In genomic region chr1:40313958-40314720, GRCh38 we compare ENCODE assay signal across 13 cellular contexts. TPM values are rescaled to one million over a fixed set of nuclear protein-coding genes. Genes with fewer than 3 reads are reported as not detected.
A peak's percentile ranks its signal among the peaks of the same experiment; 100 is the strongest.
DNase-seq lines count a peak whose midpoint lies in the region; ATAC-seq and TF ChIP-seq lines count a peak whose summit lies in the region.
"Had no signal": no experiment of that assay in that cellular context is flagged by ENCODE, and none has a peak within 500 bp of the region (broad histone marks: within the 10 kb centered on the region; RNA-seq: fewer than 3 reads in every experiment).

No MANE protein-coding gene starts in this region.

- DNase-seq in T-helper 2 cell treated with Interferon-gamma antibody and Interleukin-4, amounts not matched to agents 5 μg/mL and 100 μg/mL, for 36 hours (ENCODE audit: low spot score): no peak
- DNase-seq in T-helper 2 cell: no peak
- DNase-seq in activated B cell treated with CpG ODN at 0.5 μM for 24 hours: no peak
- no peak for DNase-seq in stimulated activated effector memory CD8-positive, alpha-beta T cell treated with anti-CD3 and anti-CD28 coated beads, Interleukin-12 subunit alpha, Interleukin-12 subunit beta, amount 100 ng/mL, for 72 hours (ENCODE audit: low spot score in 2 of 2)
- no peak for DNase-seq in LoVo (ENCODE audit: low spot score)
- no peak for DNase-seq in NCI-H2227 (lab: John Stamatoyannopoulos, UW; ENCODE audit: unreplicated experiment)
- DNase-seq in DMS79 (lab: John Stamatoyannopoulos, UW): no peak
- DNase-seq: activated CD4-positive, alpha-beta T cell treated with anti-CD3 and anti-CD28 coated beads, Interleukin-2, amount 50 U/mL, for 1 hour; NCI-H1105 treated with DMSO at 0.1 percent for 48 hours; NCI-H748 treated with DMSO at 0.1 percent for 48 hours; SIG-M5 had no signal

- H3K36me3 ChIP-seq in iPS-20b (ENCODE audit: insufficient read depth, low read depth, low read length): no peaks in the 10 kb centered on the region
- H3K36me3 ChIP-seq: adrenal gland had no signal

- POLR2A ChIA-PET in activated B cell treated with CpG ODN at 0.5 μM for 24 hours (lab: Charles Lee): interaction anchor here (0.5 to 5.9 kb wide), 23 partner anchors 9 to 218 kb away, joined by 3 to 51 read pairs (median 5); partner anchors contain the start of genes RLF, SMAP2, ZFP69B and ZMPSTE24

- no peak for TF ChIP-seq CTCF in activated B cell treated with CpG ODN at 0.5 μM for 24 hours (IDR thresholded peaks at IDR 0.05)

- H3K4me1 Mint-ChIP-seq in T-helper 2 cell treated with Interferon-gamma antibody and Interleukin-4, amounts not matched to agents 5 μg/mL and 100 μg/mL, for 36 hours (ENCODE audit: low read depth): peaks cover 35% of the 10 kb centered on the region
- peaks cover 53% of the 10 kb centered on the region for H3K4me1 Mint-ChIP-seq in activated B cell treated with CpG ODN at 0.5 μM for 24 hours
- H3K4me1 Mint-ChIP-seq in stimulated activated effector memory CD8-positive, alpha-beta T cell treated with anti-CD3 and anti-CD28 coated beads, Interleukin-12 subunit alpha, Interleukin-12 subunit beta, amount 100 ng/mL, for 72 hours: peaks cover 38% of the 10 kb centered on the region

- H3K27me3 Mint-ChIP-seq in T-helper 2 cell treated with Interferon-gamma antibody and Interleukin-4, amounts not matched to agents 5 μg/mL and 100 μg/mL, for 36 hours (ENCODE audit: low read depth): peaks cover 23% of the 10 kb centered on the region
- H3K27me3 Mint-ChIP-seq in activated B cell treated with CpG ODN at 0.5 μM for 24 hours: peaks cover 7% of the 10 kb centered on the region

- H3K27ac ChIP-seq in iPS-20b (ENCODE audit: low read length): no peak overlapping the region
- H3K27ac ChIP-seq: adrenal gland had no signal

- intact Hi-C loops in activated B cell treated with CpG ODN at 0.5 μM for 24 hours (cut with micrococcal nuclease): loop anchor here (2.0 to 10.0 kb wide), 2 partner anchors 273 to 381 kb away; partner anchors contain the start of genes CAP1 and NFYC

- peak overlapping the region; percentile 67; the same call in 1 of the 2 replicates for H3K4me3 ChIP-seq in iPS-20b (ENCODE audit: low read length)

- H3K4me1 ChIP-seq in iPS-20b (ENCODE audit: insufficient read depth, low read length): peaks cover 9% of the 10 kb centered on the region; the same call in 1 of the 2 replicates

- H3K4me3 Mint-ChIP-seq in T-helper 2 cell treated with Interferon-gamma antibody and Interleukin-4, amounts not matched to agents 5 μg/mL and 100 μg/mL, for 36 hours: peak overlapping the region; percentile 11
- peak overlapping the region; percentile 68 for H3K4me3 Mint-ChIP-seq in activated B cell treated with CpG ODN at 0.5 μM for 24 hours
- peak overlapping the region; percentile 85 for H3K4me3 Mint-ChIP-seq in stimulated activated effector memory CD8-positive, alpha-beta T cell treated with anti-CD3 and anti-CD28 coated beads, Interleukin-12 subunit alpha, Interleukin-12 subunit beta, amount 100 ng/mL, for 72 hours

- H3K27ac Mint-ChIP-seq in T-helper 2 cell treated with Interferon-gamma antibody and Interleukin-4, amounts not matched to agents 5 μg/mL and 100 μg/mL, for 36 hours: peak overlapping the region; percentile 51
- H3K27ac Mint-ChIP-seq in activated B cell treated with CpG ODN at 0.5 μM for 24 hours: no peak overlapping the region
- no peak overlapping the region for H3K27ac Mint-ChIP-seq in stimulated activated effector memory CD8-positive, alpha-beta T cell treated with anti-CD3 and anti-CD28 coated beads, Interleukin-12 subunit alpha, Interleukin-12 subunit beta, amount 100 ng/mL, for 72 hours

- H3K9me3 ChIP-seq in iPS-20b (ENCODE audit: insufficient read depth, low read depth, low read length): no peaks in the 10 kb centered on the region
- H3K9me3 ChIP-seq: adrenal gland had no signal

- no peaks in the 10 kb centered on the region for H3K9me3 Mint-ChIP-seq in T-helper 2 cell treated with Interferon-gamma antibody and Interleukin-4, amounts not matched to agents 5 μg/mL and 100 μg/mL, for 36 hours
- H3K9me3 Mint-ChIP-seq in activated B cell treated with CpG ODN at 0.5 μM for 24 hours: no peaks in the 10 kb centered on the region
- H3K9me3 Mint-ChIP-seq in stimulated activated effector memory CD8-positive, alpha-beta T cell treated with anti-CD3 and anti-CD28 coated beads, Interleukin-12 subunit alpha, Interleukin-12 subunit beta, amount 100 ng/mL, for 72 hours: no peaks in the 10 kb centered on the region

- CTCF ChIA-PET in activated B cell treated with CpG ODN at 0.5 μM for 24 hours (lab: Charles Lee): interaction anchor here (0.7 to 5.7 kb wide), 19 partner anchors 20 to 170 kb away, joined by 3 to 67 read pairs (median 6); no protein-coding TSS in a partner anchor

- peaks cover 60% of the 10 kb centered on the region for H3K27me3 ChIP-seq in iPS-20b (ENCODE audit: insufficient read depth, low read length)

- no peak for ATAC-seq in activated B cell treated with CpG ODN at 0.5 μM for 24 hours (ENCODE audit: low read depth)
- no peak for ATAC-seq in stimulated activated effector memory CD8-positive, alpha-beta T cell treated with anti-CD3 and anti-CD28 coated beads, Interleukin-12 subunit alpha, Interleukin-12 subunit beta, amount 100 ng/mL, for 72 hours

- H3K36me3 Mint-ChIP-seq in T-helper 2 cell treated with Interferon-gamma antibody and Interleukin-4, amounts not matched to agents 5 μg/mL and 100 μg/mL, for 36 hours (ENCODE audit: low read depth): no peaks in the 10 kb centered on the region
- no peaks in the 10 kb centered on the region for H3K36me3 Mint-ChIP-seq in activated B cell treated with CpG ODN at 0.5 μM for 24 hours (ENCODE audit: low read depth)
- H3K36me3 Mint-ChIP-seq in stimulated activated effector memory CD8-positive, alpha-beta T cell treated with anti-CD3 and anti-CD28 coated beads, Interleukin-12 subunit alpha, Interleukin-12 subunit beta, amount 100 ng/mL, for 72 hours: no peaks in the 10 kb centered on the region

- H3K9ac ChIP-seq in iPS-20b (ENCODE audit: low read depth, low read length): peak overlapping the region; percentile 70; the same call in 1 of the 2 replicates

RNA-seq across cellular contexts. Expression of gene COL9A2, which starts 2.9 kb away (rescaled TPM):
- total RNA-seq in activated B cell treated with CpG ODN at 0.5 μM for 24 hours: 5.5 and 5.7 TPM in 2 replicates

RNA-seq across cellular contexts. Expression of gene ZMPSTE24, which starts 56.1 kb away (rescaled TPM):
- total RNA-seq in activated B cell treated with CpG ODN at 0.5 μM for 24 hours: 17.6 and 18.6 TPM in 2 replicates

RNA-seq across cellular contexts. Expression of gene SMAP2, which starts 59.4 kb away (rescaled TPM):
- 202 and 220 TPM in 2 replicates for total RNA-seq in activated B cell treated with CpG ODN at 0.5 μM for 24 hours

Comparison
In these comparisons a context has a peak if more than half of its experiments do, and no peak if none do; other contexts are left out.
1. H3K4me3 Mint-ChIP-seq: peak in every context shown above with its lines; median percentile 85 in stimulated activated effector memory CD8-positive, alpha-beta T cell treated with anti-CD3 and anti-CD28 coated beads, Interleukin-12 subunit alpha, Interleukin-12 subunit beta, amount 100 ng/mL, for 72 hours; 68 in activated B cell treated with CpG ODN at 0.5 μM for 24 hours; 11 in T-helper 2 cell treated with Interferon-gamma antibody and Interleukin-4, amounts not matched to agents 5 μg/mL and 100 μg/mL, for 36 hours.